ENCODE assay signal across 8 cellular contexts in the genomic region with DNA sequence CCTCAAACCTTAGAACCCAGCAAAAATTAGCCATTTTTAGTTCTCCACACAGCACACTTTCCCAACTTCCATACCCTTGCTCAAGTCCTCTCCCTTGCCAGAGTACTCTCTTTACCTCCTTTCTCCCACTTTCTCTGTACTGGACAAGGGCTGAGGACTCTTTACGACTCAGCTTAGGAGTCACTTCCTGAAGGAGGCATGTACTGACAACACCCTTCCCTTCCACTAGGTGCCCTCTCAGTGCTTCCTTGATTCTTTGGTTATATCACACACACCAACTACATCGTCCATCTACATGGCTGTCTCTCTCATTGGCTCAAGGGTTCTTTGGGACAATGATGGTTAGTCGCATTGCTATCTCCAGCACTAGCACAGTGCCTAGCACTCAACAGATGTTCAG. TPM values are rescaled to one million over a fixed set of nuclear protein-coding genes. Genes with fewer than 3 reads are reported as not detected.
DNase-seq lines count a peak whose midpoint lies in the region; ATAC-seq and TF ChIP-seq lines count a peak whose summit lies in the region.

No MANE protein-coding gene starts in this region.

- POLR2A ChIA-PET in CD4-positive, alpha-beta memory T cell (lab: Charles Lee; ENCODE audit: partially characterized antibody), result interaction anchor here (1.9 kb wide), 1 partner anchor 183 kb away, joined by 7 read pairs; no protein-coding TSS in a partner anchor

- no peak overlapping the region for H3K18ac ChIP-seq in mesendoderm (ENCODE audit: low read length)

- no CpG with 5 or more reads among the region's 3 CpGs for WGBS in mesendoderm (ENCODE audit: extremely low coverage, insufficient coverage, low lambda C conversion rate)

- H3K56ac ChIP-seq in mesendoderm (ENCODE audit: low read length), result no peak overlapping the region

- H3K4me3 Mint-ChIP-seq in CD4-positive, alpha-beta memory T cell, result no peak overlapping the region

- DNase-seq in CD4-positive, alpha-beta memory T cell, result peak in 3 of 5 donors; percentile 6 to 18 (median 12)
- peak; percentile 78 for DNase-seq in Karpas-422
- peak; percentile 32 for DNase-seq in astrocyte of the spinal cord (ENCODE audit: low read depth, low spot score)
- DNase-seq in mesendoderm, result peak; percentile 76
- no peak for DNase-seq in NCI-H1436 treated with DMSO at 0.1 percent for 48 hours (lab: John Stamatoyannopoulos, UW)
- no peak for DNase-seq in globus pallidus (ENCODE audit: low spot score)
- DNase-seq in stimulated activated CD4-positive, alpha-beta T cell treated with anti-CD3 and anti-CD28 coated beads, Interleukin-4, amount 100 ng/mL, for 4 hours, result no peak

- no peaks in the 10 kb centered on the region for H3K9me3 ChIP-seq in CD4-positive, alpha-beta memory T cell (ENCODE audit: control insufficient read depth in 1 of 2, low read length in 2 of 2)
- H3K9me3 ChIP-seq in Karpas-422 (ENCODE audit: low read length), result no peaks in the 10 kb centered on the region

- H3K4me1 ChIP-seq in CD4-positive, alpha-beta memory T cell (ENCODE audit: insufficient read depth, low read length), result no peaks in the 10 kb centered on the region
- H3K4me1 ChIP-seq in Karpas-422 (ENCODE audit: low read length) (no peaks in the 10 kb centered on the region), mesendoderm (ENCODE audit: control insufficient read depth, low read depth, low read length) (no peaks in the 10 kb centered on the region)

- in situ Hi-C loops in astrocyte of the spinal cord (cut with HindIII; ENCODE audit: low sequenced_read_pairs), result no loop called here

- H3K4me1 Mint-ChIP-seq in CD4-positive, alpha-beta memory T cell, result peaks cover 0 to 3% (median under 1%) of the 10 kb centered on the region in 4 donors

- H3K27me3 Mint-ChIP-seq in CD4-positive, alpha-beta memory T cell, result peaks cover 21 to 30% of the 10 kb centered on the region in 2 donors

- intact Hi-C loops in CD4-positive, alpha-beta memory T cell (cut with micrococcal nuclease), result loop anchor here (1.0 kb wide), 2 partner anchors 183 to 242 kb away; no protein-coding TSS in a partner anchor

- no peaks in the 10 kb centered on the region for H3K36me3 ChIP-seq in CD4-positive, alpha-beta memory T cell (ENCODE audit: insufficient read depth, low read length)
- no peaks in the 10 kb centered on the region for H3K36me3 ChIP-seq in Karpas-422 (ENCODE audit: insufficient read depth, low read length)
- H3K36me3 ChIP-seq in mesendoderm (ENCODE audit: control insufficient read depth, insufficient read depth, low read length), result no peaks in the 10 kb centered on the region

- H2AK5ac ChIP-seq in mesendoderm (ENCODE audit: low read length), result no peak overlapping the region

- H3K23ac ChIP-seq in mesendoderm (ENCODE audit: low read length), result no peak overlapping the region

- H3K4me2 ChIP-seq in Karpas-422 (ENCODE audit: low read depth, low read length, poor library complexity, severe bottlenecking), result no peak overlapping the region
- no peak overlapping the region for H3K4me2 ChIP-seq in mesendoderm (ENCODE audit: low read length)

- H2BK15ac ChIP-seq in mesendoderm (replicated peaks; ENCODE audit: low read depth), result no peak overlapping the region

- no peak overlapping the region for H2AFZ ChIP-seq in Karpas-422 (ENCODE audit: low read length)

- no peaks in the 10 kb centered on the region for H3K79me1 ChIP-seq in mesendoderm (ENCODE audit: low read length)

- H3K4me3 ChIP-seq in CD4-positive, alpha-beta memory T cell (ENCODE audit: low read length in 2 of 2), result no peak overlapping the region
- H3K4me3 ChIP-seq in Karpas-422 (ENCODE audit: low read length) (no peak overlapping the region), astrocyte of the spinal cord (ENCODE audit: low read depth, low read length) (no peak overlapping the region), mesendoderm (ENCODE audit: low read length) (no peak overlapping the region)

- TF ChIP-seq CTCF in astrocyte of the spinal cord (IDR thresholded peaks at IDR 0.05; ENCODE audit: low read depth, low read length), result peak; percentile 42

- H2BK5ac ChIP-seq in mesendoderm (ENCODE audit: low read length), result no peak overlapping the region

- CTCF ChIA-PET in CD4-positive, alpha-beta memory T cell (lab: Charles Lee; ENCODE audit: partially characterized antibody), result interaction anchor here (0.7 to 3.7 kb wide), 6 partner anchors 10 to 241 kb away, joined by 3 to 28 read pairs (median 6); partner anchors contain the start of gene CNDP2

- H3K36me3 Mint-ChIP-seq in CD4-positive, alpha-beta memory T cell, result no peaks in the 10 kb centered on the region

- peak; percentile 78 for ATAC-seq in GM19452 (IDR thresholded peaks at IDR 0.05; ENCODE audit: unreplicated experiment)

- no peak overlapping the region for H4K5ac ChIP-seq in mesendoderm (ENCODE audit: low read length)

- no peak overlapping the region for H3K4ac ChIP-seq in mesendoderm (ENCODE audit: low read depth, low read length)

- no peak overlapping the region for H3K27ac Mint-ChIP-seq in CD4-positive, alpha-beta memory T cell

- no peaks in the 10 kb centered on the region for H3K27me3 ChIP-seq in CD4-positive, alpha-beta memory T cell (ENCODE audit: insufficient read depth, low read length)
- no peaks in the 10 kb centered on the region; the same call in 1 of the 2 replicates for H3K27me3 ChIP-seq in Karpas-422 (ENCODE audit: low read length)
- no peaks in the 10 kb centered on the region for H3K27me3 ChIP-seq in mesendoderm (ENCODE audit: insufficient read depth, low read length, poor library complexity)

- H4K20me1 ChIP-seq in Karpas-422 (ENCODE audit: insufficient read depth, low read depth, low read length), result no peaks in the 10 kb centered on the region

- no peak overlapping the region for H3K9ac ChIP-seq in Karpas-422 (ENCODE audit: low read length)
- H3K9ac ChIP-seq in mesendoderm (ENCODE audit: low read length), result no peak overlapping the region

- H4K8ac ChIP-seq in mesendoderm (ENCODE audit: low read depth, low read length), result no peak overlapping the region

- peaks cover 0 to 1% (median 0%) of the 10 kb centered on the region in 8 donors for H3K9me3 Mint-ChIP-seq in CD4-positive, alpha-beta memory T cell

- no peak overlapping the region for H2BK120ac ChIP-seq in mesendoderm (ENCODE audit: low read depth, low read length)

- no peak overlapping the region for H3K27ac ChIP-seq in CD4-positive, alpha-beta memory T cell (ENCODE audit: low read depth, low read length)
- H3K27ac ChIP-seq in Karpas-422 (ENCODE audit: low read length) (no peak overlapping the region), mesendoderm (ENCODE audit: low read depth, low read length) (no peak overlapping the region)

- no peaks in the 10 kb centered on the region for H3K79me2 ChIP-seq in Karpas-422 (ENCODE audit: low read length)
- H3K79me2 ChIP-seq in mesendoderm (ENCODE audit: control insufficient read depth, insufficient read depth, low read length), result no peaks in the 10 kb centered on the region

- H3K9me2 ChIP-seq in Karpas-422 (replicated peaks; ENCODE audit: insufficient read depth, low read length), result no peaks in the 10 kb centered on the region

RNA-seq across cellular contexts. Expression of gene C18orf63, which starts 5.2 kb away (rescaled TPM):
- total RNA-seq in CD4-positive, alpha-beta memory T cell, result not detected
- polyA plus RNA-seq in CD4-positive, alpha-beta memory T cell, result not detected
- total RNA-seq in Karpas-422 (2014; rRNA removed; shearing (Covaris generic); ENCODE audit: low replicate concordance), result not detected in 2 replicates
- not detected for polyA plus RNA-seq in mesendoderm (2013, experiment 1 of 2)
- under 0.01 TPM for polyA plus RNA-seq in mesendoderm (2013, experiment 2 of 2)

RNA-seq across cellular contexts. Expression of gene CYB5A, which starts 18.6 kb away (rescaled TPM):
- 10 to 100 TPM; 22.8 to 27.0 TPM for total RNA-seq in CD4-positive, alpha-beta memory T cell
- polyA plus RNA-seq in CD4-positive, alpha-beta memory T cell, result 10 to 100 TPM; 61.0 to 86.7 TPM
- total RNA-seq in Karpas-422 (2014; rRNA removed; shearing (Covaris generic); ENCODE audit: low replicate concordance), result 43.5 and 50.9 TPM in 2 replicates
- polyA plus RNA-seq in mesendoderm (2013, experiment 1 of 2), result 79.8 TPM
- 88.2 TPM for polyA plus RNA-seq in mesendoderm (2013, experiment 2 of 2)

Comparison
In these comparisons a context has a peak if more than half of its experiments do, and no peak if none do; other contexts are left out.
1. DNase-seq: peak in CD4-positive, alpha-beta memory T cell (3 of 5), Karpas-422 (single experiment), astrocyte of the spinal cord (single experiment) and mesendoderm (single experiment); none in NCI-H1436 treated with DMSO at 0.1 percent for 48 hours (single experiment), globus pallidus (single experiment) and stimulated activated CD4-positive, alpha-beta T cell treated with anti-CD3 and anti-CD28 coated beads, Interleukin-4, amount 100 ng/mL, for 4 hours (0 of 2).